In the genomic region with DNA sequence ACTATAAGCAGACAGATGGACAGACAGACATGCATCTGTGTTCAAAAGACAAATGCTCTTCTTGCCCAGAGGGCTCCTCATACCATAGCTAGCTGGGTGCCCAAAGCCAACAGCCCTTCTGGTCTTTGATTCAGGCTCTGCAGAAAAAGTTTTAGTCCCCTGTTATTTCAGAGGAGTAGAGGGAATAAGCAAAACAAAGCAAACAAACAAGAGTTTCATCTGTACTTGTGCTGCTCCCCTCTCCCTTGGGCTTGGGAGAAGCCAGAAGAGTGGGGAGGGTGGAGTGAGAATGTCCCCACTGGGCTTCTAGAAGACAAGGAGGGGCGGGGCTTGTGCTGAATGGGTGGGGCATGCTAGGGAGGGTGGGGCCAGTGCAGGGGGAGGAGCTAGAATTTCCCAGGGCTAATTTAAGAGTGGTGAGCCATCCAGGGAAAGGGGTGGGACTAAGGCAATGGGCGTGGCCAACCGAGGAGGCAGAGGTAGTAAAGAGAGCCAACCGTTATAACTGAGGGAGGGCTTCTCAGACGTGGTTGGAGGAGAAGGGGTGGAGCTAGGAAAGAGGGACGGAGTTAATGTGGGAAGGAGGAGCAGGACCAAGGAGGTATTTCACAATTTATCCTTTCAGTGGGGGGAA, we compare ENCODE assay signal across 19 cellular contexts.
DNase-seq lines count a peak whose midpoint lies in the region; ATAC-seq and TF ChIP-seq lines count a peak whose summit lies in the region.
"Had no signal": no experiment of that assay in that cellular context is flagged by ENCODE, and none has a peak within 500 bp of the region (broad histone marks: within the 10 kb centered on the region; RNA-seq: fewer than 3 reads in every experiment).

No MANE protein-coding gene starts in this region.

- ATAC-seq in SK-N-SH treated with all-trans-retinoic acid at 6 μM for 48 hours (no peak), esophagus mucosa (no peak)
- ATAC-seq: effector memory CD8-positive, alpha-beta T cell; upper lobe of right lung had no signal

- intact Hi-C loops in PC-9 (cut with micrococcal nuclease; ENCODE audit: unreplicated experiment), result no loop called here

- no peaks in the 10 kb centered on the region for H3K79me2 ChIP-seq in SK-N-SH (ENCODE audit: insufficient read depth)
- H3K79me2 ChIP-seq in Karpas-422 (ENCODE audit: low read length), result no peaks in the 10 kb centered on the region
- no peaks in the 10 kb centered on the region for H3K79me2 ChIP-seq in PC-9 (ENCODE audit: low read depth)
- H3K79me2 ChIP-seq: hepatocyte had no signal

- no peak for TF ChIP-seq POLR2A in erythroblast (IDR thresholded peaks at IDR 0.05; ENCODE audit: low read length)

- no peak for TF ChIP-seq CTCF in SK-N-SH (IDR thresholded peaks at IDR 0.05)
- TF ChIP-seq CTCF in PC-9 (conservative IDR thresholded peaks at IDR 0.05), result no peak

- 19% methylated on average over 6 of the region's 6 CpGs for WGBS in SK-N-SH (ENCODE audit: low lambda C conversion rate)

- no peaks in the 10 kb centered on the region for H3K9me3 ChIP-seq in SK-N-SH
- no peaks in the 10 kb centered on the region for H3K9me3 ChIP-seq in Karpas-422 (ENCODE audit: low read length)
- no peaks in the 10 kb centered on the region for H3K9me3 ChIP-seq in PC-9 (ENCODE audit: insufficient read depth, low read depth)
- H3K9me3 ChIP-seq: psoas muscle, upper lobe of right lung had no signal

- CTCF ChIA-PET in SK-N-SH (lab: Yijun Ruan, JAX) (no interaction called here), PC-9 (lab: Charles Lee) (no interaction called here)

- no peak overlapping the region for H3K27ac ChIP-seq in SK-N-SH (ENCODE audit: low read depth in 2 of 2, low read length in 1 of 2)
- H3K27ac ChIP-seq in Karpas-422 (ENCODE audit: low read length), result no peak overlapping the region
- no peak overlapping the region for H3K27ac ChIP-seq in PC-9
- H3K27ac ChIP-seq: C4-2B, hepatocyte, psoas muscle, upper lobe of right lung had no signal

- POLR2A ChIA-PET in SK-N-SH (lab: Yijun Ruan, JAX), result no interaction called here
- POLR2A ChIA-PET in PC-9 (lab: Charles Lee; ENCODE audit: unreplicated experiment), result no interaction called here

- H3K4me2 ChIP-seq in SK-N-SH (no peak overlapping the region), Karpas-422 (ENCODE audit: low read depth, low read length, poor library complexity, severe bottlenecking) (no peak overlapping the region), PC-9 (no peak overlapping the region)
- H3K4me2 ChIP-seq: hepatocyte had no signal

- no peaks in the 10 kb centered on the region; a peak in 1 of 4 replicates for H3K4me1 ChIP-seq in SK-N-SH (ENCODE audit: control insufficient read depth in 1 of 2, insufficient read depth in 2 of 2, low read depth in 1 of 2, low read length in 1 of 2)
- H3K4me1 ChIP-seq in Karpas-422 (ENCODE audit: low read length), result no peaks in the 10 kb centered on the region
- no peaks in the 10 kb centered on the region for H3K4me1 ChIP-seq in PC-9 (replicated peaks; ENCODE audit: insufficient read depth)
- H3K4me1 ChIP-seq: psoas muscle, upper lobe of right lung had no signal

- no peak overlapping the region for H3K4me3 ChIP-seq in SK-N-SH (ENCODE audit: low read depth in 2 of 2, low read length in 1 of 2)
- H3K4me3 ChIP-seq in Karpas-422 (ENCODE audit: low read length), result no peak overlapping the region
- H3K4me3 ChIP-seq in PC-9, result no peak overlapping the region
- H3K4me3 ChIP-seq: hepatocyte, psoas muscle, upper lobe of right lung had no signal

- H3K36me3 ChIP-seq in SK-N-SH (replicated peaks in 1 of 2; ENCODE audit: control insufficient read depth in 1 of 2, insufficient read depth in 2 of 2, low read length in 1 of 2) (no peaks in the 10 kb centered on the region), Karpas-422 (ENCODE audit: insufficient read depth, low read length) (no peaks in the 10 kb centered on the region), PC-9 (ENCODE audit: low read depth) (no peaks in the 10 kb centered on the region)
- H3K36me3 ChIP-seq: upper lobe of right lung had no signal

- H3K27me3 ChIP-seq in SK-N-SH (ENCODE audit: insufficient read depth) (no peaks in the 10 kb centered on the region), Karpas-422 (ENCODE audit: low read length) (no peaks in the 10 kb centered on the region), PC-9 (ENCODE audit: insufficient read depth, low read depth) (peaks cover 64% of the 10 kb centered on the region)
- H3K27me3 ChIP-seq: hepatocyte, upper lobe of right lung had no signal

- H3F3A ChIP-seq in SK-N-SH (replicated peaks; ENCODE audit: insufficient read depth) (no peaks in the 10 kb centered on the region), PC-9 (ENCODE audit: insufficient read depth, low read depth) (no peaks in the 10 kb centered on the region)

- no peak for TF ChIP-seq RAD21 in SK-N-SH (IDR thresholded peaks at IDR 0.05; ENCODE audit: low read length)

- H3K9me2 ChIP-seq in SK-N-SH (no peaks in the 10 kb centered on the region), Karpas-422 (replicated peaks; ENCODE audit: insufficient read depth, low read length) (no peaks in the 10 kb centered on the region), PC-9 (ENCODE audit: insufficient read depth) (no peaks in the 10 kb centered on the region)

- H2AFZ ChIP-seq in SK-N-SH (ENCODE audit: low read depth) (no peak overlapping the region), Karpas-422 (ENCODE audit: low read length) (no peak overlapping the region), PC-9 (no peak overlapping the region)
- H2AFZ ChIP-seq: hepatocyte had no signal

- BruUV-seq in PC-9 (replicated peaks; lab: Mats Ljungman, UMichigan), result no TSS peak

- no peaks in the 10 kb centered on the region for H4K20me1 ChIP-seq in SK-N-SH (ENCODE audit: insufficient read depth)
- H4K20me1 ChIP-seq in Karpas-422 (ENCODE audit: insufficient read depth, low read depth, low read length), result no peaks in the 10 kb centered on the region
- H4K20me1 ChIP-seq in PC-9 (ENCODE audit: insufficient read depth), result no peaks in the 10 kb centered on the region

- TF ChIP-seq EP300 in SK-N-SH (IDR thresholded peaks at IDR 0.05; ENCODE audit: borderline replicate concordance in 1 of 2, low read depth in 1 of 2, low read length in 1 of 2), result no peak

- in situ Hi-C loops in Caki2 (cut with HindIII; ENCODE audit: low pct_unique_long_range_greater_than_20kb, low sequenced_read_pairs), result no loop called here

- peak; percentile 48 for DNase-seq in SK-N-SH
- peak; percentile 60 for DNase-seq in Caki2 (ENCODE audit: low read depth)
- DNase-seq in Karpas-422, result peak; percentile 54
- DNase-seq in erythroblast (lab: John Stamatoyannopoulos, UW), result peak; percentile 21 to 38
- DNase-seq in activated CD8-positive, alpha-beta memory T cell treated with anti-CD3 and anti-CD28 coated beads, Interleukin-2, amount 50 U/mL, for 48 hours, result no peak
- no peak for DNase-seq in PC-9
- DNase-seq: activated effector memory CD4-positive, alpha-beta T cell treated with anti-CD3 and anti-CD28 coated beads, Interleukin-2, amount 50 U/mL, for 16 hours; effector memory CD8-positive, alpha-beta T cell; kidney glomerular epithelial cell; MV-4-11; NCI-H2029 treated with DMSO at 0.1 percent for 48 hours; NCI-H524 treated with DMSO at 0.1 percent for 48 hours; psoas muscle; stimulated activated naive CD4-positive, alpha-beta T cell treated with Interleukin-2 at 50 U/mL for 16 hours; upper lobe of right lung had no signal

- H3K9ac ChIP-seq in SK-N-SH (no peak overlapping the region), Karpas-422 (ENCODE audit: low read length) (no peak overlapping the region)

TF ChIP-seq in SK-N-SH, 30 proteins besides CTCF, POLR2A, EP300 and RAD21 (continues in another document):
- TF ChIP-seq, protein P1, sequence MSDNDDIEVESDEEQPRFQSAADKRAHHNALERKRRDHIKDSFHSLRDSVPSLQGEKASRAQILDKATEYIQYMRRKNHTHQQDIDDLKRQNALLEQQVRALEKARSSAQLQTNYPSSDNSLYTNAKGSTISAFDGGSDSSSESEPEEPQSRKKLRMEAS (IDR thresholded peaks at IDR 0.05; ENCODE audit: low read depth), result no peak
- TF ChIP-seq ELF1 (IDR thresholded peaks at IDR 0.05) (no peak), TCF12 (IDR thresholded peaks at IDR 0.05) (no peak), MXI1 (IDR thresholded peaks at IDR 0.05; ENCODE audit: low read depth, low read length) (no peak), RFX5 (IDR thresholded peaks at IDR 0.05; ENCODE audit: low read length) (no peak), FOXJ3 (CRISPR knock-in tag; IDR thresholded peaks at IDR 0.05) (no peak), NRF1 (IDR thresholded peaks at IDR 0.05; ENCODE audit: low read depth, low read length) (no peak)
- TF ChIP-seq, protein P2, sequence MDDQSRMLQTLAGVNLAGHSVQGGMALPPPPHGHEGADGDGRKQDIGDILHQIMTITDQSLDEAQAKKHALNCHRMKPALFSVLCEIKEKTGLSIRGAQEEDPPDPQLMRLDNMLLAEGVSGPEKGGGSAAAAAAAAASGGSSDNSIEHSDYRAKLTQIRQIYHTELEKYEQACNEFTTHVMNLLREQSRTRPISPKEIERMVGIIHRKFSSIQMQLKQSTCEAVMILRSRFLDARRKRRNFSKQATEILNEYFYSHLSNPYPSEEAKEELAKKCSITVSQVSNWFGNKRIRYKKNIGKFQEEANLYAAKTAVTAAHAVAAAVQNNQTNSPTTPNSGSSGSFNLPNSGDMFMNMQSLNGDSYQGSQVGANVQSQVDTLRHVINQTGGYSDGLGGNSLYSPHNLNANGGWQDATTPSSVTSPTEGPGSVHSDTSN (IDR thresholded peaks at IDR 0.05), result no peak

TF ChIP-seq in SK-N-SH treated with all-trans-retinoic acid at 6 μM for 48 hours, 23 proteins besides CTCF, POLR2A, EP300 and RAD21 (continues in another document):
- TF ChIP-seq ZFP30 (CRISPR knock-in tag; IDR thresholded peaks at IDR 0.05), result no peak
- TF ChIP-seq, protein P3, sequence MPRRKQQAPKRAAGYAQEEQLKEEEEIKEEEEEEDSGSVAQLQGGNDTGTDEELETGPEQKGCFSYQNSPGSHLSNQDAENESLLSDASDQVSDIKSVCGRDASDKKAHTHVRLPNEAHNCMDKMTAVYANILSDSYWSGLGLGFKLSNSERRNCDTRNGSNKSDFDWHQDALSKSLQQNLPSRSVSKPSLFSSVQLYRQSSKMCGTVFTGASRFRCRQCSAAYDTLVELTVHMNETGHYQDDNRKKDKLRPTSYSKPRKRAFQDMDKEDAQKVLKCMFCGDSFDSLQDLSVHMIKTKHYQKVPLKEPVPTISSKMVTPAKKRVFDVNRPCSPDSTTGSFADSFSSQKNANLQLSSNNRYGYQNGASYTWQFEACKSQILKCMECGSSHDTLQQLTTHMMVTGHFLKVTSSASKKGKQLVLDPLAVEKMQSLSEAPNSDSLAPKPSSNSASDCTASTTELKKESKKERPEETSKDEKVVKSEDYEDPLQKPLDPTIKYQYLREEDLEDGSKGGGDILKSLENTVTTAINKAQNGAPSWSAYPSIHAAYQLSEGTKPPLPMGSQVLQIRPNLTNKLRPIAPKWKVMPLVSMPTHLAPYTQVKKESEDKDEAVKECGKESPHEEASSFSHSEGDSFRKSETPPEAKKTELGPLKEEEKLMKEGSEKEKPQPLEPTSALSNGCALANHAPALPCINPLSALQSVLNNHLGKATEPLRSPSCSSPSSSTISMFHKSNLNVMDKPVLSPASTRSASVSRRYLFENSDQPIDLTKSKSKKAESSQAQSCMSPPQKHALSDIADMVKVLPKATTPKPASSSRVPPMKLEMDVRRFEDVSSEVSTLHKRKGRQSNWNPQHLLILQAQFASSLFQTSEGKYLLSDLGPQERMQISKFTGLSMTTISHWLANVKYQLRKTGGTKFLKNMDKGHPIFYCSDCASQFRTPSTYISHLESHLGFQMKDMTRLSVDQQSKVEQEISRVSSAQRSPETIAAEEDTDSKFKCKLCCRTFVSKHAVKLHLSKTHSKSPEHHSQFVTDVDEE (CRISPR knock-in tag; IDR thresholded peaks at IDR 0.05), result no peak

Comparison
In these comparisons a context has a peak if more than half of its experiments do, and no peak if none do; other contexts are left out.
1. DNase-seq: peak in SK-N-SH (single experiment), Caki2 (single experiment), Karpas-422 (single experiment) and erythroblast (2 of 2); none in activated CD8-positive, alpha-beta memory T cell treated with anti-CD3 and anti-CD28 coated beads, Interleukin-2, amount 50 U/mL, for 48 hours (single experiment) and PC-9 (0 of 2).